In genomic region chr9:38295751-38296150, GRCh38 we compare ENCODE assay signal across 16 cellular contexts.
DNase-seq lines count a peak whose midpoint lies in the region; ATAC-seq, FAIRE-seq and TF ChIP-seq lines count a peak whose summit lies in the region.
"Had no signal": no experiment of that assay in that cellular context is flagged by ENCODE, and none has a peak within 500 bp of the region (broad histone marks: within the 10 kb centered on the region; RNA-seq: fewer than 3 reads in every experiment).

No MANE protein-coding gene starts in this region.

- TF ChIP-seq CTCF in K562 (IDR thresholded peaks at IDR 0.05 in 2 of 3, conservative IDR thresholded peaks at IDR 0.05 in 1 of 3; ENCODE audit: insufficient read depth in 2 of 3, low read depth in 1 of 3, low read length in 3 of 3): no peak
- TF ChIP-seq CTCF in epithelial cell of esophagus (IDR thresholded peaks at IDR 0.05; ENCODE audit: insufficient read depth, low read depth, low read length, missing control alignments): no peak
- no peak for TF ChIP-seq CTCF in keratinocyte (optimal IDR thresholded peaks at IDR 0.05 in 1 of 3, IDR thresholded peaks at IDR 0.05 in 1 of 3, conservative IDR thresholded peaks at IDR 0.05 in 1 of 3; ENCODE audit: extremely low read depth in 1 of 3, insufficient read depth in 2 of 3, low read length in 3 of 3)

- H3K4me2 ChIP-seq in K562 (ENCODE audit: insufficient read depth, low read length): no peak overlapping the region
- no peak overlapping the region for H3K4me2 ChIP-seq in keratinocyte (ENCODE audit: control insufficient read depth, extremely low read depth, insufficient read depth, low read depth, low read length)

- no peaks in the 10 kb centered on the region for H3K9me3 ChIP-seq in K562 (replicated peaks; ENCODE audit: control insufficient read depth, insufficient read depth, low read depth, low read length)
- H3K9me3 ChIP-seq in keratinocyte (ENCODE audit: control insufficient read depth, low read depth, low read length): no peaks in the 10 kb centered on the region
- H3K9me3 ChIP-seq in small intestine (ENCODE audit: control insufficient read depth, low read depth): no peaks in the 10 kb centered on the region

- H3K4me3 ChIP-seq in K562 (no peak overlapping the region), epithelial cell of esophagus (ENCODE audit: low read length) (no peak overlapping the region), keratinocyte (ENCODE audit: control insufficient read depth in 2 of 3, extremely low read depth in 1 of 3, insufficient read depth in 2 of 3, low read depth in 1 of 3, low read length in 3 of 3) (no peak overlapping the region), small intestine (ENCODE audit: low read depth in 1 of 2, low read length in 2 of 2) (no peak overlapping the region)

- 2% methylated on average over 2 of the region's 2 CpGs for WGBS in K562 (ENCODE audit: insufficient coverage, low coverage, missing lambda C conversion rate)
- WGBS in small intestine, 3 donors: 58 to 87% (median 73%) methylated on average over 2 of the region's 2 CpGs

- CTCF ChIA-PET in K562 (lab: Yijun Ruan, JAX; ENCODE audit: low intra/inter-chr PET ratio): no interaction called here

- DNase-seq in M059J (ENCODE audit: low read depth) (peak; percentile 25), K562 (ENCODE audit: extremely low read depth in 1 of 4, low spot score in 3 of 4) (no peak), epithelial cell of esophagus (ENCODE audit: low read depth) (peak; percentile 82), keratinocyte (ENCODE audit: low read depth, low spot score) (peak; percentile 30), small intestine (no peak), NCI-H345 treated with DMSO at 0.1 percent for 48 hours (lab: John Stamatoyannopoulos, UW; ENCODE audit: unreplicated experiment) (no peak)
- DNase-seq: C1 segment of cervical spinal cord; Calu3; CD4-positive, alpha-beta T cell; DMS79; KBM-7 had no signal

- H2AFZ ChIP-seq in K562 (ENCODE audit: low read depth, low read length) (no peak overlapping the region), keratinocyte (ENCODE audit: control insufficient read depth, low read length) (no peak overlapping the region)

- H4K20me1 ChIP-seq in K562 (replicated peaks; ENCODE audit: control insufficient read depth, insufficient read depth, low read length): no peaks in the 10 kb centered on the region; the same call in 1 of the 2 replicates
- no peaks in the 10 kb centered on the region for H4K20me1 ChIP-seq in keratinocyte (ENCODE audit: control insufficient read depth, extremely low read depth, insufficient read depth, low read length)

- H3K79me2 ChIP-seq in K562 (ENCODE audit: control insufficient read depth, insufficient read depth, low read length) (no peaks in the 10 kb centered on the region), keratinocyte (ENCODE audit: control insufficient read depth, insufficient read depth, low read length) (no peaks in the 10 kb centered on the region)

- ATAC-seq in K562: no peak
- no peak for ATAC-seq in HG03039 (IDR thresholded peaks at IDR 0.05; ENCODE audit: unreplicated experiment)
- ATAC-seq: HCT116 had no signal

- FAIRE-seq in K562 (lab: Jason Lieb, UNC): no peak
- no peak for FAIRE-seq in keratinocyte (lab: Jason Lieb, UNC)
- FAIRE-seq in small intestine (lab: Jason Lieb, UNC): no peak
- FAIRE-seq: G401.6, GM12891, GM19239 had no signal

- no peak for TF ChIP-seq EP300 in K562 (IDR thresholded peaks at IDR 0.05; ENCODE audit: low read length)

- H3K27ac ChIP-seq in K562 (ENCODE audit: extremely low read depth, low read depth, low read length) (no peak overlapping the region), keratinocyte (ENCODE audit: control insufficient read depth, insufficient read depth, low read length) (no peak overlapping the region), small intestine (ENCODE audit: low read depth in 1 of 2, low read length in 1 of 2) (no peak overlapping the region)

- POLR2A ChIA-PET in K562 (lab: Yijun Ruan, JAX): interaction anchor here (0.6 kb wide), 2 partner anchors 15 to 39 kb away, joined by 3 read pairs; no protein-coding TSS in a partner anchor

- intact Hi-C loops in K562 (cut with micrococcal nuclease): no loop called here

- H3K36me3 ChIP-seq in K562 (ENCODE audit: control insufficient read depth, insufficient read depth, low read length): no peaks in the 10 kb centered on the region
- no peaks in the 10 kb centered on the region for H3K36me3 ChIP-seq in keratinocyte (ENCODE audit: control insufficient read depth in 2 of 2, extremely low read depth in 1 of 2, insufficient read depth in 2 of 2, low read length in 2 of 2)
- H3K36me3 ChIP-seq in small intestine (ENCODE audit: control insufficient read depth in 2 of 2, insufficient read depth in 2 of 2, low read length in 2 of 2): no peaks in the 10 kb centered on the region

- in situ Hi-C loops in K562 (cut with MboI): no loop called here

- H3K9ac ChIP-seq in K562 (ENCODE audit: insufficient read depth in 1 of 2, low read depth in 2 of 2, low read length in 2 of 2) (no peak overlapping the region), keratinocyte (ENCODE audit: control insufficient read depth, extremely low read depth, insufficient read depth, low read length) (no peak overlapping the region)

- BruUV-seq in K562 (replicated peaks; lab: Mats Ljungman, UMichigan): no TSS peak

- no peaks in the 10 kb centered on the region for H3K9me1 ChIP-seq in K562 (ENCODE audit: control insufficient read depth, insufficient read depth, low read length)
- no peaks in the 10 kb centered on the region for H3K9me1 ChIP-seq in keratinocyte (ENCODE audit: control insufficient read depth, extremely low read depth, insufficient read depth, low read length)

- dilution Hi-C loops in keratinocyte (cut with MboI; ENCODE audit: extremely low pct_ligation_motif_present, low sequenced_read_pairs): no loop called here

- H3K4me1 ChIP-seq in K562 (replicated peaks in 1 of 2; ENCODE audit: control insufficient read depth in 2 of 2, insufficient read depth in 2 of 2, low read length in 2 of 2) (no peaks in the 10 kb centered on the region), keratinocyte (ENCODE audit: control insufficient read depth, extremely low read depth, insufficient read depth, low read length) (no peaks in the 10 kb centered on the region), small intestine (ENCODE audit: control insufficient read depth in 2 of 2, insufficient read depth in 1 of 2, low read depth in 1 of 2, low read length in 1 of 2) (no peaks in the 10 kb centered on the region)

- H3K27me3 ChIP-seq in K562 (ENCODE audit: control insufficient read depth in 2 of 2, insufficient read depth in 2 of 2, low read length in 2 of 2) (peaks cover 6 to 17% of the 10 kb centered on the region in 2 experiments; a peak in 4 of 5 replicates), keratinocyte (ENCODE audit: control insufficient read depth, extremely low read depth, insufficient read depth, low read length) (peaks cover 11% of the 10 kb centered on the region), small intestine (ENCODE audit: control insufficient read depth in 2 of 2, insufficient read depth in 2 of 2, low read length in 2 of 2) (no peaks in the 10 kb centered on the region)

- TF ChIP-seq RAD21 in K562 (CRISPR knock-in tag; conservative IDR thresholded peaks at IDR 0.05 in 1 of 2, IDR thresholded peaks at IDR 0.05 in 1 of 2): no peak

- no peak for TF ChIP-seq POLR2A in K562 (conservative IDR thresholded peaks at IDR 0.05)

TF ChIP-seq in K562, 482 proteins besides CTCF, POLR2A, EP300 and RAD21:
- TF ChIP-seq DACH1 (IDR thresholded peaks at IDR 0.05; ENCODE audit: partially characterized antibody) (peak; percentile 80), SLC30A9 (CRISPR knock-in tag; IDR thresholded peaks at IDR 0.05) (no peak), POLR2AphosphoS2 (IDR thresholded peaks at IDR 0.05; ENCODE audit: low read length) (no peak)

Comparison
In these comparisons a context has a peak if more than half of its experiments do, and no peak if none do; other contexts are left out.
1. DNase-seq: peak in M059J (single experiment), epithelial cell of esophagus (single experiment) and keratinocyte (single experiment); none in K562 (0 of 4), small intestine (single experiment) and NCI-H345 treated with DMSO at 0.1 percent for 48 hours (single experiment).